Comparison of ENCODE assay signal across 10 cellular contexts in genomic region chr20:45229264-45230056, GRCh38. TPM values are rescaled to one million over a fixed set of nuclear protein-coding genes. Genes with fewer than 3 reads are reported as not detected.
DNase-seq lines count a peak whose midpoint lies in the region; ATAC-seq and TF ChIP-seq lines count a peak whose summit lies in the region.
"Had no signal": no experiment of that assay in that cellular context is flagged by ENCODE, and none has a peak within 500 bp of the region (broad histone marks: within the 10 kb centered on the region; RNA-seq: fewer than 3 reads in every experiment).

No MANE protein-coding gene starts in this region.

- no peaks in the 10 kb centered on the region for H3K79me2 ChIP-seq in MM.1S (ENCODE audit: low read length)
- H3K79me2 ChIP-seq: parathyroid adenoma had no signal

- H3K4me2 ChIP-seq in MM.1S (ENCODE audit: low read depth, low read length), result peak overlapping the region; percentile 26; the same call in 1 of the 2 replicates

- no peaks in the 10 kb centered on the region for H3F3A ChIP-seq in MM.1S (ENCODE audit: insufficient read depth, low read length)

- TF ChIP-seq POLR2A in suprapubic skin (IDR thresholded peaks at IDR 0.05), result no peak

- no peaks in the 10 kb centered on the region for H3K9me2 ChIP-seq in MM.1S (replicated peaks; ENCODE audit: insufficient read depth, low read length)

- H3K4me3 Mint-ChIP-seq in memory B cell, result no peak overlapping the region
- H3K4me3 Mint-ChIP-seq in mesothelial cell of epicardium, result no peak overlapping the region
- H3K4me3 Mint-ChIP-seq: CD8-positive, alpha-beta T cell had no signal

- H3K36me3 Mint-ChIP-seq in memory B cell (no peaks in the 10 kb centered on the region), mesothelial cell of epicardium (no peaks in the 10 kb centered on the region)
- H3K36me3 Mint-ChIP-seq: CD8-positive, alpha-beta T cell had no signal

- ATAC-seq in memory B cell (ENCODE audit: low read depth), result peak; percentile 31
- ATAC-seq: CD8-positive, alpha-beta T cell had no signal

- no peak overlapping the region for H3K9ac ChIP-seq in MM.1S (ENCODE audit: low read length)
- H3K9ac ChIP-seq: parathyroid adenoma had no signal

- H3K27ac ChIP-seq in MM.1S (ENCODE audit: low read length) (no peak overlapping the region), suprapubic skin (no peak overlapping the region)
- H3K27ac ChIP-seq: parathyroid adenoma had no signal

- H3K9me3 Mint-ChIP-seq in memory B cell (peaks cover 7% of the 10 kb centered on the region), mesothelial cell of epicardium (peaks cover 6% of the 10 kb centered on the region)

- TF ChIP-seq CTCF in MM.1S (IDR thresholded peaks at IDR 0.05; ENCODE audit: low read length) (peak; percentile 65), suprapubic skin (IDR thresholded peaks at IDR 0.05) (peak in 1 of 2 donors; percentile 21), mesothelial cell of epicardium (IDR thresholded peaks at IDR 0.05; ENCODE audit: unreplicated experiment) (no peak)

- H3K27ac Mint-ChIP-seq in memory B cell, result no peak overlapping the region
- H3K27ac Mint-ChIP-seq in mesothelial cell of epicardium, result no peak overlapping the region
- H3K27ac Mint-ChIP-seq: CD8-positive, alpha-beta T cell had no signal

- peak overlapping the region; percentile 66 for H2AFZ ChIP-seq in MM.1S (ENCODE audit: low read length)
- H2AFZ ChIP-seq: parathyroid adenoma had no signal

- H3K36me3 ChIP-seq in MM.1S (replicated peaks; ENCODE audit: insufficient read depth, low read length) (no peaks in the 10 kb centered on the region), suprapubic skin (no peaks in the 10 kb centered on the region)

- H4K20me1 ChIP-seq in MM.1S (ENCODE audit: insufficient read depth, low read length), result no peaks in the 10 kb centered on the region

- WGBS in suprapubic skin, result 73% methylated on average over 17 of the region's 18 CpGs

- H3K27me3 ChIP-seq in MM.1S (replicated peaks; ENCODE audit: insufficient read depth, low read length) (no peaks in the 10 kb centered on the region), suprapubic skin (peaks cover 7% of the 10 kb centered on the region)

- TF ChIP-seq EP300 in suprapubic skin (IDR thresholded peaks at IDR 0.05), result no peak

- H3K4me3 ChIP-seq in MM.1S (ENCODE audit: low read length), result no peak overlapping the region
- H3K4me3 ChIP-seq in suprapubic skin, result no peak overlapping the region

- DNase-seq in NCI-H2171 treated with DMSO at 0.1 percent for 48 hours (lab: John Stamatoyannopoulos, UW) (peak; percentile 11), NCI-H2171 (lab: John Stamatoyannopoulos, UW) (no peak), MM.1S (peak; percentile 46), memory B cell (ENCODE audit: low spot score in 2 of 2) (no peak), T1000 (lab: John Stamatoyannopoulos, UW) (no peak), suprapubic skin (ENCODE audit: low spot score in 2 of 2) (no peak), mesothelial cell of epicardium (ENCODE audit: low spot score in 2 of 2, unreplicated experiment in 2 of 2) (no peak)
- DNase-seq in activated T-cell treated with anti-CD3 and anti-CD28 coated beads, Interleukin-2, amount 50 U/mL, for 48 hours, result peak; percentile 76 to 80

- H3K4me1 ChIP-seq in MM.1S (ENCODE audit: low read length) (no peaks in the 10 kb centered on the region), suprapubic skin (no peaks in the 10 kb centered on the region)
- H3K4me1 ChIP-seq: parathyroid adenoma had no signal

- peaks cover 7% of the 10 kb centered on the region for H3K27me3 Mint-ChIP-seq in memory B cell
- peaks cover 76% of the 10 kb centered on the region for H3K27me3 Mint-ChIP-seq in mesothelial cell of epicardium (ENCODE audit: low read depth)

- H3K9me3 ChIP-seq in MM.1S (replicated peaks; ENCODE audit: insufficient read depth, low read length) (no peaks in the 10 kb centered on the region), suprapubic skin (peaks cover 3% of the 10 kb centered on the region)

- no peaks in the 10 kb centered on the region for H3K4me1 Mint-ChIP-seq in memory B cell
- no peaks in the 10 kb centered on the region for H3K4me1 Mint-ChIP-seq in mesothelial cell of epicardium

RNA-seq across cellular contexts. Expression of gene SEMG2, which starts 8.3 kb away (rescaled TPM):
- total RNA-seq in suprapubic skin, result under 1 TPM in 1 of 4 donors, not detected in 3; 0.25 TPM
- not detected in 3 replicates for total RNA-seq in mesothelial cell of epicardium
- total RNA-seq: CD8-positive, alpha-beta T cell had no signal

RNA-seq across cellular contexts. Expression of gene SEMG1, which starts 22.6 kb away (rescaled TPM):
- total RNA-seq in suprapubic skin (not detected), mesothelial cell of epicardium (not detected in 3 replicates)
- total RNA-seq: CD8-positive, alpha-beta T cell had no signal

RNA-seq across cellular contexts. Expression of gene SLPI, which starts 24.9 kb away (rescaled TPM):
- total RNA-seq in suprapubic skin (100 to 1,000 TPM in 3 of 4 donors, 10 to 100 TPM in 1; 97.4 to 632 (median 292) TPM), mesothelial cell of epicardium (not detected in 3 replicates)
- total RNA-seq: CD8-positive, alpha-beta T cell had no signal

RNA-seq across cellular contexts. Expression of gene PI3, which starts 54.8 kb away (rescaled TPM):
- total RNA-seq in suprapubic skin, result 10 to 100 TPM in 2 of 4 donors, 1 to 10 TPM in 2; 2.6 to 98.2 (median 8.0) TPM
- not detected in 3 replicates for total RNA-seq in mesothelial cell of epicardium
- total RNA-seq: CD8-positive, alpha-beta T cell had no signal

Comparison
In these comparisons a context has a peak if more than half of its experiments do, and no peak if none do; other contexts are left out.
1. DNase-seq: peak in NCI-H2171 treated with DMSO at 0.1 percent for 48 hours (single experiment), MM.1S (single experiment) and activated T-cell treated with anti-CD3 and anti-CD28 coated beads, Interleukin-2, amount 50 U/mL, for 48 hours (2 of 2); none in NCI-H2171 (single experiment), memory B cell (0 of 2), T1000 (single experiment), suprapubic skin (0 of 2) and mesothelial cell of epicardium (0 of 2).
2. RNA of gene SLPI, which starts 24.9 kb away (total RNA-seq): 97.4 to 632 TPM in suprapubic skin; not detected in mesothelial cell of epicardium; every median in the first group is over 10 times any median in the second.